ENCODE assay signal across 1 cellular context in genomic region chr6:157379656-157380457, GRCh38.
TF ChIP-seq lines count a peak whose summit lies in the region.

No MANE protein-coding gene starts in this region.

TF ChIP-seq in HepG2, 621 proteins besides CTCF, POLR2A, EP300 and RAD21 (continued from another document and continues in another):
- TF ChIP-seq, protein P1, sequence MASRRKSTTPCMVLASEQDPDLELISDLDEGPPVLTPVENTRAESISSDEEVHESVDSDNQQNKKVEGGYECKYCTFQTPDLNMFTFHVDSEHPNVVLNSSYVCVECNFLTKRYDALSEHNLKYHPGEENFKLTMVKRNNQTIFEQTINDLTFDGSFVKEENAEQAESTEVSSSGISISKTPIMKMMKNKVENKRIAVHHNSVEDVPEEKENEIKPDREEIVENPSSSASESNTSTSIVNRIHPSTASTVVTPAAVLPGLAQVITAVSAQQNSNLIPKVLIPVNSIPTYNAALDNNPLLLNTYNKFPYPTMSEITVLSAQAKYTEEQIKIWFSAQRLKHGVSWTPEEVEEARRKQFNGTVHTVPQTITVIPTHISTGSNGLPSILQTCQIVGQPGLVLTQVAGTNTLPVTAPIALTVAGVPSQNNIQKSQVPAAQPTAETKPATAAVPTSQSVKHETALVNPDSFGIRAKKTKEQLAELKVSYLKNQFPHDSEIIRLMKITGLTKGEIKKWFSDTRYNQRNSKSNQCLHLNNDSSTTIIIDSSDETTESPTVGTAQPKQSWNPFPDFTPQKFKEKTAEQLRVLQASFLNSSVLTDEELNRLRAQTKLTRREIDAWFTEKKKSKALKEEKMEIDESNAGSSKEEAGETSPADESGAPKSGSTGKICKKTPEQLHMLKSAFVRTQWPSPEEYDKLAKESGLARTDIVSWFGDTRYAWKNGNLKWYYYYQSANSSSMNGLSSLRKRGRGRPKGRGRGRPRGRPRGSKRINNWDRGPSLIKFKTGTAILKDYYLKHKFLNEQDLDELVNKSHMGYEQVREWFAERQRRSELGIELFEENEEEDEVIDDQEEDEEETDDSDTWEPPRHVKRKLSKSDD (CRISPR knock-in tag; IDR thresholded peaks at IDR 0.05; ENCODE audit: low read depth): no peak
- TF ChIP-seq ZNF143 (CRISPR knock-in tag; IDR thresholded peaks at IDR 0.05) (peak; percentile 99), IRF1 (CRISPR knock-in tag; IDR thresholded peaks at IDR 0.05; ENCODE audit: low read depth) (peak; percentile 93), ZNF446 (CRISPR knock-in tag; IDR thresholded peaks at IDR 0.05) (peak; percentile 14; the same call in 1 of the 2 replicates), PITX1 (CRISPR knock-in tag; IDR thresholded peaks at IDR 0.05) (no peak), PRMT3 (CRISPR knock-in tag; IDR thresholded peaks at IDR 0.05; ENCODE audit: borderline replicate concordance, low read depth) (no peak), KLF9 (CRISPR knock-in tag; IDR thresholded peaks at IDR 0.05; ENCODE audit: low read depth) (0 out of 2 replicates have a peak, but pooled peaks have one; percentile 46), FOSL2 (CRISPR knock-in tag; IDR thresholded peaks at IDR 0.05) (peak; percentile 19; the same call in 1 of the 2 replicates), ZBTB40 (IDR thresholded peaks at IDR 0.05) (no peak), ZBTB40 (CRISPR knock-in tag; IDR thresholded peaks at IDR 0.05) (0 out of 2 replicates have a peak, but pooled peaks have one; percentile 13), FOXK1 (CRISPR knock-in tag; IDR thresholded peaks at IDR 0.05; ENCODE audit: borderline replicate concordance, low read depth) (peak; percentile 49; the same call in 1 of the 2 replicates), MEIS1 (CRISPR knock-in tag; IDR thresholded peaks at IDR 0.05; ENCODE audit: borderline replicate concordance) (no peak), NONO (IDR thresholded peaks at IDR 0.05) (no peak), NONO (CRISPR knock-in tag; conservative IDR thresholded peaks at IDR 0.05) (peak; percentile 65), CREBL2 (CRISPR knock-in tag; IDR thresholded peaks at IDR 0.05; ENCODE audit: borderline replicate concordance) (no peak; the same call in 1 of the 2 replicates), TARDBP (CRISPR knock-in tag; IDR thresholded peaks at IDR 0.05) (no peak; the same call in 1 of the 2 replicates), SMC3 (IDR thresholded peaks at IDR 0.05; ENCODE audit: low read length) (no peak), TIGD3 (CRISPR knock-in tag; IDR thresholded peaks at IDR 0.05; ENCODE audit: borderline replicate concordance) (peak; percentile 66; the same call in 1 of the 2 replicates), SMYD3 (CRISPR knock-in tag; IDR thresholded peaks at IDR 0.05) (no peak), HIC2 (CRISPR knock-in tag; IDR thresholded peaks at IDR 0.05; ENCODE audit: low read depth) (peak; percentile 24; the same call in 1 of the 2 replicates), PCBP1 (IDR thresholded peaks at IDR 0.05; ENCODE audit: borderline replicate concordance, low read depth, low read length) (0 out of 2 replicates have a peak, but pooled peaks have one; percentile 34), PHF5A (CRISPR knock-in tag; IDR thresholded peaks at IDR 0.05; ENCODE audit: low read depth, unreplicated experiment) (no peak), ZNF264 (CRISPR knock-in tag; IDR thresholded peaks at IDR 0.05) (peak; percentile 46; the same call in 1 of the 2 replicates), MXD3 (CRISPR knock-in tag; IDR thresholded peaks at IDR 0.05) (0 out of 2 replicates have a peak, but pooled peaks have one; percentile 4), RFXAP (CRISPR knock-in tag; IDR thresholded peaks at IDR 0.05; ENCODE audit: borderline replicate concordance) (0 out of 2 replicates have a peak, but pooled peaks have one; percentile 17), IRF2 (CRISPR knock-in tag; IDR thresholded peaks at IDR 0.05) (peak; percentile 99), ZBTB7A (CRISPR knock-in tag; IDR thresholded peaks at IDR 0.05) (peak; percentile 75), SIN3A (IDR thresholded peaks at IDR 0.05; ENCODE audit: borderline replicate concordance, low read depth, low read length) (peak; percentile 67; the same call in 1 of the 2 replicates), SP1 (IDR thresholded peaks at IDR 0.05) (no peak), SP1 (CRISPR knock-in tag; IDR thresholded peaks at IDR 0.05) (no peak)
- TF ChIP-seq, protein P2, sequence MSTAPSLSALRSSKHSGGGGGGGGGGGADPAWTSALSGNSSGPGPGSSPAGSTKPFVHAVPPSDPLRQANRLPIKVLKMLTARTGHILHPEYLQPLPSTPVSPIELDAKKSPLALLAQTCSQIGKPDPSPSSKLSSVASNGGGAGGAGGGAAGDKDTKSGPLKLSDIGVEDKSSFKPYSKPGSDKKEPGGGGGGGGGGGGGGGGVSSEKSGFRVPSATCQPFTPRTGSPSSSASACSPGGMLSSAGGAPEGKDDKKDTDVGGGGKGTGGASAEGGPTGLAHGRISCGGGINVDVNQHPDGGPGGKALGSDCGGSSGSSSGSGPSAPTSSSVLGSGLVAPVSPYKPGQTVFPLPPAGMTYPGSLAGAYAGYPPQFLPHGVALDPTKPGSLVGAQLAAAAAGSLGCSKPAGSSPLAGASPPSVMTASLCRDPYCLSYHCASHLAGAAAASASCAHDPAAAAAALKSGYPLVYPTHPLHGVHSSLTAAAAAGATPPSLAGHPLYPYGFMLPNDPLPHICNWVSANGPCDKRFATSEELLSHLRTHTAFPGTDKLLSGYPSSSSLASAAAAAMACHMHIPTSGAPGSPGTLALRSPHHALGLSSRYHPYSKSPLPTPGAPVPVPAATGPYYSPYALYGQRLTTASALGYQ (CRISPR knock-in tag; IDR thresholded peaks at IDR 0.05): 0 out of 2 replicates have a peak, but pooled peaks have one; percentile 36
- TF ChIP-seq, protein P3, sequence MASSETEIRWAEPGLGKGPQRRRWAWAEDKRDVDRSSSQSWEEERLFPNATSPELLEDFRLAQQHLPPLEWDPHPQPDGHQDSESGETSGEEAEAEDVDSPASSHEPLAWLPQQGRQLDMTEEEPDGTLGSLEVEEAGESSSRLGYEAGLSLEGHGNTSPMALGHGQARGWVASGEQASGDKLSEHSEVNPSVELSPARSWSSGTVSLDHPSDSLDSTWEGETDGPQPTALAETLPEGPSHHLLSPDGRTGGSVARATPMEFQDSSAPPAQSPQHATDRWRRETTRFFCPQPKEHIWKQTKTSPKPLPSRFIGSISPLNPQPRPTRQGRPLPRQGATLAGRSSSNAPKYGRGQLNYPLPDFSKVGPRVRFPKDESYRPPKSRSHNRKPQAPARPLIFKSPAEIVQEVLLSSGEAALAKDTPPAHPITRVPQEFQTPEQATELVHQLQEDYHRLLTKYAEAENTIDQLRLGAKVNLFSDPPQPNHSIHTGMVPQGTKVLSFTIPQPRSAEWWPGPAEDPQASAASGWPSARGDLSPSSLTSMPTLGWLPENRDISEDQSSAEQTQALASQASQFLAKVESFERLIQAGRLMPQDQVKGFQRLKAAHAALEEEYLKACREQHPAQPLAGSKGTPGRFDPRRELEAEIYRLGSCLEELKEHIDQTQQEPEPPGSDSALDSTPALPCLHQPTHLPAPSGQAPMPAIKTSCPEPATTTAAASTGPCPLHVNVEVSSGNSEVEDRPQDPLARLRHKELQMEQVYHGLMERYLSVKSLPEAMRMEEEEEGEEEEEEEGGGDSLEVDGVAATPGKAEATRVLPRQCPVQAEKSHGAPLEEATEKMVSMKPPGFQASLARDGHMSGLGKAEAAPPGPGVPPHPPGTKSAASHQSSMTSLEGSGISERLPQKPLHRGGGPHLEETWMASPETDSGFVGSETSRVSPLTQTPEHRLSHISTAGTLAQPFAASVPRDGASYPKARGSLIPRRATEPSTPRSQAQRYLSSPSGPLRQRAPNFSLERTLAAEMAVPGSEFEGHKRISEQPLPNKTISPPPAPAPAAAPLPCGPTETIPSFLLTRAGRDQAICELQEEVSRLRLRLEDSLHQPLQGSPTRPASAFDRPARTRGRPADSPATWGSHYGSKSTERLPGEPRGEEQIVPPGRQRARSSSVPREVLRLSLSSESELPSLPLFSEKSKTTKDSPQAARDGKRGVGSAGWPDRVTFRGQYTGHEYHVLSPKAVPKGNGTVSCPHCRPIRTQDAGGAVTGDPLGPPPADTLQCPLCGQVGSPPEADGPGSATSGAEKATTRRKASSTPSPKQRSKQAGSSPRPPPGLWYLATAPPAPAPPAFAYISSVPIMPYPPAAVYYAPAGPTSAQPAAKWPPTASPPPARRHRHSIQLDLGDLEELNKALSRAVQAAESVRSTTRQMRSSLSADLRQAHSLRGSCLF (CRISPR knock-in tag; IDR thresholded peaks at IDR 0.05; ENCODE audit: borderline replicate concordance): 0 out of 2 replicates have a peak, but pooled peaks have one; percentile 33
